ENCODE assay signal across 25 cellular contexts in the genomic region with DNA sequence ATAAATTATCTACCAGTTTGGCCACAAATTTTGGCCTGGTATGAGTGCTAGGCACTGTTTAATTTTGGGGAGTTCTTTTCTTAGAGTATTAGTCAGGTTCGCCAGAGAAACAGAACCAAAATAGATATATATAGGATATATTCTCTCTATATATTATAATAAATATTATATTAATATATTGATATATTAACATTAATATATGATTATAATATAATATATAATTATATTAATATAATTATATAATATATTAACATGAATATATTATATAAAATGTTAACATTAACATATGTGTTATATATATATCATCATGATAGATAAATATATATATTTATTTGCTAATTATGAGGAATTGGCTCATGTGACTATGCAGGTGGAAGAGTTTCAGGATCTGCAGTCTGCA.
"Had no signal": no experiment of that assay in that cellular context is flagged by ENCODE, and none has a peak within 500 bp of the region (broad histone marks: within the 10 kb centered on the region; RNA-seq: fewer than 3 reads in every experiment).

No MANE protein-coding gene starts in this region.

- ATAC-seq: natural killer cell treated with Interleukin-12 subunit alpha and Interleukin-12 subunit beta and Interleukin-15 and Interleukin-18, amount 100 ng/mL, for 72 hours; right lobe of liver; stimulated activated naive B cell treated with anti-CD40 and anti-IgM and Interleukin-4, amounts not matched to agents 10 μg/mL and 1 μg/mL and 100 μg/mL, for 72 hours; stimulated activated naive CD8-positive, alpha-beta T cell treated with anti-CD3 and anti-CD28 coated beads, Interleukin-15, Interleukin-2, amounts not matched to agents 100 U/mL and 50 U/mL, for 24 hours had no signal

- H3K4me1 Mint-ChIP-seq: immature natural killer cell; mesothelial cell of epicardium; naive B cell; stimulated activated naive B cell treated with anti-CD40 and anti-IgM and Interleukin-4, amounts not matched to agents 10 μg/mL and 1 μg/mL and 100 μg/mL, for 72 hours had no signal

- H3K4me3 Mint-ChIP-seq: immature natural killer cell; mesothelial cell of epicardium; naive B cell; natural killer cell treated with Interleukin-12 subunit alpha and Interleukin-12 subunit beta and Interleukin-15 and Interleukin-18, amount 100 ng/mL, for 72 hours; stimulated activated naive B cell treated with anti-CD40 and anti-IgM and Interleukin-4, amounts not matched to agents 10 μg/mL and 1 μg/mL and 100 μg/mL, for 72 hours had no signal

- H3K36me3 ChIP-seq: left ventricle myocardium inferior, ovary, right atrium auricular region, right lobe of liver, stomach, thyroid gland, transverse colon, upper lobe of left lung, vagina had no signal

- DNase-seq: hypothalamus; immature natural killer cell; left ventricle myocardium inferior; mesendoderm; naive B cell; ovary; right lobe of liver; stimulated activated CD4-positive, alpha-beta T cell treated with anti-CD3 and anti-CD28 coated beads, Interleukin-12 subunit alpha, Interleukin-12 subunit beta, amount 100 ng/mL, for 4 hours; stimulated activated CD4-positive, alpha-beta T cell treated with anti-CD3 and anti-CD28 coated beads, Interleukin-15, amount 100 ng/mL, for 24 hours; stimulated activated CD4-positive, alpha-beta T cell treated with anti-CD3 and anti-CD28 coated beads, Interleukin-2, amount 100 ng/mL, for 24 hours; stimulated activated CD4-positive, alpha-beta T cell treated with anti-CD3 and anti-CD28 coated beads, Interleukin-4, amount 100 ng/mL, for 1 hour; stimulated activated naive B cell treated with anti-CD40 and anti-IgM and Interleukin-4, amounts not matched to agents 10 μg/mL and 1 μg/mL and 100 μg/mL, for 72 hours; stimulated activated naive CD8-positive, alpha-beta T cell treated with anti-CD3 and anti-CD28 coated beads, Interleukin-15, Interleukin-2, amounts not matched to agents 100 U/mL and 50 U/mL, for 24 hours; stomach; testis; thyroid gland; transverse colon; upper lobe of left lung had no signal

- H3K9me3 Mint-ChIP-seq: natural killer cell treated with Interleukin-12 subunit alpha and Interleukin-12 subunit beta and Interleukin-15 and Interleukin-18, amount 100 ng/mL, for 72 hours; stimulated activated naive B cell treated with anti-CD40 and anti-IgM and Interleukin-4, amounts not matched to agents 10 μg/mL and 1 μg/mL and 100 μg/mL, for 72 hours had no signal

- H3K27ac ChIP-seq: left ventricle myocardium inferior, ovary, right atrium auricular region, right lobe of liver, stomach, testis, thyroid gland, transverse colon, upper lobe of left lung, vagina had no signal

- H3K4me3 ChIP-seq: left ventricle myocardium inferior, lung, ovary, right atrium auricular region, right lobe of liver, stomach, testis, thyroid gland, transverse colon, upper lobe of left lung, vagina had no signal

- FAIRE-seq: islet of Langerhans had no signal

- H3K27ac Mint-ChIP-seq: immature natural killer cell; mesothelial cell of epicardium; naive B cell; natural killer cell treated with Interleukin-12 subunit alpha and Interleukin-12 subunit beta and Interleukin-15 and Interleukin-18, amount 100 ng/mL, for 72 hours; progenitor cell of endocrine pancreas; stimulated activated naive B cell treated with anti-CD40 and anti-IgM and Interleukin-4, amounts not matched to agents 10 μg/mL and 1 μg/mL and 100 μg/mL, for 72 hours had no signal

- H3K4me1 ChIP-seq: left ventricle myocardium inferior, right atrium auricular region, right lobe of liver, stomach, testis, thyroid gland, transverse colon, upper lobe of left lung, vagina had no signal

- H3K9me3 ChIP-seq: ovary, testis, thyroid gland, vagina had no signal

- H3K36me3 Mint-ChIP-seq: mesothelial cell of epicardium; naive B cell; stimulated activated naive B cell treated with anti-CD40 and anti-IgM and Interleukin-4, amounts not matched to agents 10 μg/mL and 1 μg/mL and 100 μg/mL, for 72 hours had no signal
